ENCODE assay signal across 9 cellular contexts in the genomic region with DNA sequence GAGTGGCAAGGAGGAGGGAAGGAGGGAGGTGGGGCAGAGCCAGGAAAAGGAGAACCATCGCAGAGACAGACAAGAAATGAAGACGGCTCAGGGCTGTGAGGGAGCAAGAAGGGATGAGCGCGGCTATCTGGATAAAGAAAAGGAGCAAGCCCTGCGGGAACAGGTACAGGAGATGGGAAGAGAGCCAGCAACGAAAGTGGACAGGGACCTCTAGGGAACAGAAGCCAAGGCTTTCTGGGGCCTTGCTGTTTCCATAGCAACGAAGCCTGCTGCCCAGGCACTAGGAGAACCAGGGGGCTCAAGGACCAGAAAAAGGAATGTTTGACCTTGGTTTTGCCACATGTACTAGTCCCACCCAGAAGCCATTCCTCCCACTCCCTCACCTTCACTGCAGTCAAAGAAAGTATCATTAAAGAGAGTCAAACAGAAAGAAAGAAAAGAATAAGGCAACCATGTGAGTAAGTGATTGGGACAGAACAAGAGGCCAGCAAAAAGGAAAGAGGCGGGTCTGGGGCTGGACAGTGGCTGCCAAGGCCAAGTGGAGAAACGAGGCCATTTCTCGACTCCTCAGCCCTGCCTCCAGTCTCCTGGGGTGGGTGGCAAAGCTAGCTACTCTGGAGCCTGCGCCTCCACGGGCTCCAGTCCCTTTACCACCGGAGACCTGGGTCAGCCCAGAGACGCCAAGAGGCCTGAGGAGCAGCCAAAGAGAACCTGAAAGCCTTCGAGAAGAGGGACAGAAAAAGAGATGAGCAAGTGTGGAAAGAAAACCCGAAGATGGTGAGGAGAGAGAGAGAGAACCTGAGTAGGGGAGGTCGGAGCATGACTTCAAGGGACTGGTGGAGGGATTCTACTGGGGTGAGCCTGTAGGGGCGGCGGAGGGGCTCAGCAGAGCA. TPM values are rescaled to one million over a fixed set of nuclear protein-coding genes. Genes with fewer than 3 reads are reported as not detected.
DNase-seq lines count a peak whose midpoint lies in the region; ATAC-seq and TF ChIP-seq lines count a peak whose summit lies in the region.
"Had no signal": no experiment of that assay in that cellular context is flagged by ENCODE, and none has a peak within 500 bp of the region (broad histone marks: within the 10 kb centered on the region; RNA-seq: fewer than 3 reads in every experiment).

No MANE protein-coding gene starts in this region.

- POLR2A ChIA-PET in naive thymus-derived CD8-positive, alpha-beta T cell (lab: Charles Lee): interaction anchor here (1.1 to 2.3 kb wide), 6 partner anchors 10 to 284 kb away, joined by 3 to 14 read pairs (median 5); a partner anchor contains a TSS

- peaks cover 0 to 7% (median 0%) of the 10 kb centered on the region in 9 donors for H3K27me3 ChIP-seq in heart left ventricle
- H3K27me3 ChIP-seq in ectodermal cell (ENCODE audit: control insufficient read depth, insufficient read depth, low read length, poor library complexity, severe bottlenecking): peaks cover 6% of the 10 kb centered on the region
- H3K27me3 ChIP-seq in aorta (ENCODE audit: control insufficient read depth in 1 of 2, insufficient read depth in 2 of 2, low read length in 1 of 2): no peaks in the 10 kb centered on the region

- H3K36me3 ChIP-seq in heart left ventricle (no peaks in the 10 kb centered on the region), ectodermal cell (ENCODE audit: control insufficient read depth, insufficient read depth, low read length) (no peaks in the 10 kb centered on the region), aorta (ENCODE audit: control insufficient read depth in 1 of 2, insufficient read depth in 2 of 2, low read length in 1 of 2) (no peaks in the 10 kb centered on the region)

- peak in 2 of 4 donors; percentile 8 to 10 for ATAC-seq in heart left ventricle
- no peak for ATAC-seq in Right ventricle myocardium inferior
- no peak for ATAC-seq in naive thymus-derived CD8-positive, alpha-beta T cell
- ATAC-seq in aorta (ENCODE audit: low FRiP score): peak; percentile 34
- ATAC-seq in HG02759 (IDR thresholded peaks at IDR 0.05; ENCODE audit: unreplicated experiment): no peak

- TF ChIP-seq CTCF in heart left ventricle (IDR thresholded peaks at IDR 0.05): no peak

- H3K27me3 Mint-ChIP-seq in naive thymus-derived CD8-positive, alpha-beta T cell: peaks cover 2 to 17% (median 10%) of the 10 kb centered on the region in 5 donors

- H3K27ac ChIP-seq in heart left ventricle: peak overlapping the region; percentile 6 to 80 (median 68)
- H3K27ac ChIP-seq in ectodermal cell (ENCODE audit: insufficient read depth, low read depth, low read length, poor library complexity, severe bottlenecking): no peak overlapping the region
- H3K27ac ChIP-seq in aorta (ENCODE audit: low read depth in 1 of 2, low read length in 2 of 2): peak overlapping the region in 1 of 2 donors; percentile 26
- H3K27ac ChIP-seq: C4-2B had no signal

- H3K4me3 Mint-ChIP-seq in naive thymus-derived CD8-positive, alpha-beta T cell: peak overlapping the region in 7 of 10 donors; percentile 23 to 79 (median 65)

- no peaks in the 10 kb centered on the region for H3K9me3 ChIP-seq in heart left ventricle
- H3K9me3 ChIP-seq in ectodermal cell (ENCODE audit: control insufficient read depth, low read length): no peaks in the 10 kb centered on the region
- H3K9me3 ChIP-seq in aorta (ENCODE audit: control insufficient read depth, low read length): no peaks in the 10 kb centered on the region

- H3K4me3 ChIP-seq in heart left ventricle (peak overlapping the region in 9 of 12 donors; percentile 15 to 60 (median 47)), ectodermal cell (ENCODE audit: insufficient read depth, low read depth, low read length) (peak overlapping the region; percentile 48), aorta (ENCODE audit: low read length in 2 of 2) (no peak overlapping the region)

- H3K27ac Mint-ChIP-seq in naive thymus-derived CD8-positive, alpha-beta T cell: peak overlapping the region in 7 of 10 donors; percentile 6 to 76 (median 33)

- H3K4me1 Mint-ChIP-seq in naive thymus-derived CD8-positive, alpha-beta T cell: peaks cover 15 to 23% (median 18%) of the 10 kb centered on the region in 4 donors

- no peaks in the 10 kb centered on the region for H3K36me3 Mint-ChIP-seq in naive thymus-derived CD8-positive, alpha-beta T cell

- H3K4me1 ChIP-seq in heart left ventricle (peaks cover 0 to 26% (median 12%) of the 10 kb centered on the region in 12 donors), ectodermal cell (ENCODE audit: control insufficient read depth, insufficient read depth, low read length) (peaks cover 6% of the 10 kb centered on the region), aorta (ENCODE audit: control insufficient read depth in 1 of 2, insufficient read depth in 2 of 2, low read length in 2 of 2) (no peaks in the 10 kb centered on the region)

- TF ChIP-seq POLR2A in heart left ventricle (IDR thresholded peaks at IDR 0.05): no peak

- intact Hi-C loops in heart left ventricle (cut with DNase I) (loop anchor here in 8 of 10 donors (1.0 to 5.0 kb wide), 4 partner anchors 34 to 55 kb away; a partner anchor contains a TSS), Right ventricle myocardium inferior (cut with DNase I) (loop anchor here (1.0 kb wide), 1 partner anchor 35 kb away; a partner anchor contains a TSS), aorta (cut with DNase I) (loop anchor here in 1 of 2 donors (1.0 kb wide), 1 partner anchor 28 kb away; no protein-coding TSS in a partner anchor)

- no peaks in the 10 kb centered on the region for H3K9me3 Mint-ChIP-seq in naive thymus-derived CD8-positive, alpha-beta T cell

- DNase-seq in heart left ventricle: no peak
- no peak for DNase-seq in Right ventricle myocardium inferior (ENCODE audit: missing footprints)
- no peak for DNase-seq in naive thymus-derived CD8-positive, alpha-beta T cell
- DNase-seq in aorta: no peak
- DNase-seq in NCI-H1105 treated with DMSO at 0.1 percent for 48 hours (lab: John Stamatoyannopoulos, UW): no peak
- no peak for DNase-seq in GM19238 (ENCODE audit: insufficient read length, low spot score)

- WGBS in heart left ventricle, 4 donors: 54 to 58% (median 55%) methylated on average over 19 of the region's 19 CpGs
- 69% methylated on average over 19 of the region's 19 CpGs for WGBS in ectodermal cell, 2 experiments
- WGBS in aorta, 2 donors: 24 to 25% methylated on average over 19 of the region's 19 CpGs

RNA-seq across cellular contexts. Expression of a gene that starts 35.1 kb away (rescaled TPM):
- 1 to 10 TPM in 4 of 9 donors, under 1 TPM in 4, not detected in 1; 0.62 to 5.5 (median 1.3) TPM for total RNA-seq in heart left ventricle
- polyA plus RNA-seq in heart left ventricle: under 1 TPM; 0.42 to 0.65 TPM
- 1.9 TPM for total RNA-seq in Right ventricle myocardium inferior
- polyA plus RNA-seq in ectodermal cell (2013, experiment 1 of 4): 14.9 TPM
- polyA plus RNA-seq in ectodermal cell (2013, experiment 2 of 4): 13.0 TPM
- 16.0 TPM for polyA plus RNA-seq in ectodermal cell (2013, experiment 3 of 4)
- 13.4 TPM for polyA plus RNA-seq in ectodermal cell (2013, experiment 4 of 4)
- total RNA-seq in naive thymus-derived CD8-positive, alpha-beta T cell: under 1 TPM in 1 of 2 experiments, not detected in 1; 0.21 TPM
- not detected for polyA plus RNA-seq in naive thymus-derived CD8-positive, alpha-beta T cell
- 10 to 100 TPM; 21.6 to 35.9 TPM for total RNA-seq in aorta
- 1 to 10 TPM; 2.6 to 9.6 TPM for polyA plus RNA-seq in aorta

RNA-seq across cellular contexts. Expression of a gene that starts 56.1 kb away (rescaled TPM):
- total RNA-seq in heart left ventricle (10 to 100 TPM; 22.2 to 34.0 (median 28.1) TPM), Right ventricle myocardium inferior (46.8 TPM), aorta (10 to 100 TPM; 44.7 to 52.6 TPM)
- polyA plus RNA-seq in heart left ventricle (10 to 100 TPM; 16.2 to 78.9 TPM), aorta (100 to 1,000 TPM in 1 of 2 donors, 10 to 100 TPM in 1; 20.8 to 152 TPM)
- polyA plus RNA-seq in ectodermal cell (2013, experiment 1 of 4): 4.8 TPM
- polyA plus RNA-seq in ectodermal cell (2013, experiment 2 of 4): 3.0 TPM
- polyA plus RNA-seq in ectodermal cell (2013, experiment 3 of 4): 2.0 TPM
- polyA plus RNA-seq in ectodermal cell (2013, experiment 4 of 4): 2.4 TPM
- 100 to 1,000 TPM; 679 to 682 TPM for total RNA-seq in naive thymus-derived CD8-positive, alpha-beta T cell
- polyA plus RNA-seq in naive thymus-derived CD8-positive, alpha-beta T cell: 100 to 1,000 TPM; 168 to 253 (median 185) TPM

Comparison
In these comparisons a context has a peak if more than half of its experiments do, and no peak if none do; other contexts are left out.
1. H3K4me3 ChIP-seq: peak in heart left ventricle (9 of 12) and ectodermal cell (single experiment); none in aorta (0 of 2).
2. RNA of a gene that starts 56.1 kb away (total RNA-seq): 679 to 682 TPM in naive thymus-derived CD8-positive, alpha-beta T cell; 44.7 to 52.6 TPM in aorta, 46.8 TPM in Right ventricle myocardium inferior (single experiment) and 22.2 to 34.0 TPM in heart left ventricle; every median in the first group is over 10 times any median in the second.